ENCODE assay signal across 26 cellular contexts in genomic region chr13:81610613-81611012, GRCh38.
"Had no signal": no experiment of that assay in that cellular context is flagged by ENCODE, and none has a peak within 500 bp of the region (broad histone marks: within the 10 kb centered on the region; RNA-seq: fewer than 3 reads in every experiment).

No MANE protein-coding gene starts in this region.

- H3K27ac ChIP-seq: body of pancreas, epithelial cell of prostate, gastrocnemius medialis, heart left ventricle, neutrophil, right atrium auricular region, skin epidermis, tibial nerve had no signal

- ATAC-seq: activated naive CD4-positive, alpha-beta T cell treated with anti-CD3 and anti-CD28 coated beads, Interleukin-2, amount 50 U/mL, for 72 hours; body of pancreas; gastrocnemius medialis; heart left ventricle; left lobe of liver; mucosa of descending colon; naive thymus-derived CD4-positive, alpha-beta T cell; WTC11 had no signal

- H3K4me1 ChIP-seq: body of pancreas, gastrocnemius medialis, heart left ventricle, right atrium auricular region, tibial nerve had no signal

- H3K4me3 Mint-ChIP-seq: activated CD4-positive, alpha-beta memory T cell treated with anti-CD3 and anti-CD28 coated beads, Interleukin-2, amount 10 ng/mL, durations not matched to agents 7 days and 5 days; central memory CD8-positive, alpha-beta T cell; naive thymus-derived CD4-positive, alpha-beta T cell; WTC11 had no signal

- H3K4me3 ChIP-seq: body of pancreas, gastrocnemius medialis, heart left ventricle, mucosa of descending colon, right atrium auricular region, skin epidermis, tibial nerve had no signal

- H3K36me3 ChIP-seq: gastrocnemius medialis, heart left ventricle, neutrophil, right atrium auricular region, tibial nerve had no signal

- H3K27me3 Mint-ChIP-seq: activated CD4-positive, alpha-beta memory T cell treated with anti-CD3 and anti-CD28 coated beads, Interleukin-2, amount 10 ng/mL, durations not matched to agents 7 days and 5 days; central memory CD8-positive, alpha-beta T cell; naive thymus-derived CD4-positive, alpha-beta T cell had no signal

- H3K36me3 Mint-ChIP-seq: activated naive CD4-positive, alpha-beta T cell treated with anti-CD3 and anti-CD28 coated beads, Interleukin-2, amount 50 U/mL, for 72 hours; naive thymus-derived CD4-positive, alpha-beta T cell had no signal

- H3K27ac Mint-ChIP-seq: activated CD4-positive, alpha-beta memory T cell treated with anti-CD3 and anti-CD28 coated beads, Interleukin-2, amount 10 ng/mL, durations not matched to agents 7 days and 5 days; activated naive CD4-positive, alpha-beta T cell treated with anti-CD3 and anti-CD28 coated beads, Interleukin-2, amount 50 U/mL, for 72 hours; naive thymus-derived CD4-positive, alpha-beta T cell; WTC11 had no signal

- DNase-seq: activated CD4-positive, alpha-beta memory T cell treated with anti-CD3 and anti-CD28 coated beads, Interleukin-2, amount 10 ng/mL, durations not matched to agents 7 days and 5 days; activated CD4-positive, alpha-beta T cell treated with anti-CD3 and anti-CD28 coated beads for 4 hours; activated gamma-delta T cell; activated T-cell treated with anti-CD3 and anti-CD28 coated beads, Interleukin-2, amount 50 U/mL, for 48 hours; amygdala; body of pancreas; effector memory CD4-positive, alpha-beta T cell; gastrocnemius medialis; heart left ventricle; mammary epithelial cell; mucosa of descending colon; naive thymus-derived CD4-positive, alpha-beta T cell; posterior cingulate gyrus; stimulated activated CD4-positive, alpha-beta T cell treated with anti-CD3 and anti-CD28 coated beads, Interleukin-15, amount 100 ng/mL, for 24 hours; stimulated activated CD4-positive, alpha-beta T cell treated with anti-CD3 and anti-CD28 coated beads, Interleukin-4, amount 100 ng/mL, for 1 hour; stimulated activated naive CD4-positive, alpha-beta T cell; T-helper 2 cell had no signal

- H3K27me3 ChIP-seq: body of pancreas, gastrocnemius medialis, heart left ventricle, neutrophil, right atrium auricular region, tibial nerve had no signal

- H3K9me3 ChIP-seq: body of pancreas, gastrocnemius medialis, mucosa of descending colon, neutrophil, right atrium auricular region, tibial nerve had no signal

- H3K4me1 Mint-ChIP-seq: activated CD4-positive, alpha-beta memory T cell treated with anti-CD3 and anti-CD28 coated beads, Interleukin-2, amount 10 ng/mL, durations not matched to agents 7 days and 5 days; central memory CD8-positive, alpha-beta T cell; naive thymus-derived CD4-positive, alpha-beta T cell; WTC11 had no signal
